In the genomic region with DNA sequence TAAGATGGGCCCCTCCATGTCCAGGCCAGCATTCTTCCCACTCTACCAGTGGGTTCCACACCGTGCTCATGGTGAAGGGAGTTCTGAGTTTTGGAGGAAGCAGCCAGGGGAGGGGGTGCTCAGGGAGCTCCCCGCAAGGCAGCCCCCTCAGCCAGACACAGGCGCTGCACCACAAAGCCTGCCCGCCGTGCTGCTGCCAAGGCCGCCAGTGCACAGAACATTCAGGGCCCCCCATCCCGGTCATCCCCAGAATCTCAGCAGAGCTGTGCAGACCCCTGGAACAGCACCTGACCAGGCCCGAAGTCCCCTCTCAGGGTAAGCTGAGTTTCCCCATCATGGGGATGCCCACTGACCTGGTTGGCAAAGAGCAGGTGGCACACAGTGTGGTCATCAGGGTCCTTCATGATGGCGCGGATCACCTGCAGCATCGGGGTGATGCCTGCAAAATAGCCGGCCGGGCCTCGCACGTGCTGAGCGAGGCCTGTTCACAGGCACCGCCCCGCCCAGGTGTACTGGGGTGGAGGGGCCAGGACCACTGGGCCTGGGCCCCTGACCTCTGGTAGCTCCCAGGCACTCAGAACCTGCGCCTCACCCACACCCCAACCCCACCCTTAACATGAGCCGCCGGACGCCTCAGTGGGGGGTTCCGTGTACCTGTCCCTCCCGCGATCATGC, we compare ENCODE assay signal across 21 cellular contexts. TPM values are rescaled to one million over a fixed set of nuclear protein-coding genes. Genes with fewer than 3 reads are reported as not detected.
"Had no signal": no experiment of that assay in that cellular context is flagged by ENCODE, and none has a peak within 500 bp of the region (broad histone marks: within the 10 kb centered on the region; RNA-seq: fewer than 3 reads in every experiment).

No MANE protein-coding gene starts in this region.

- H3K4me3 ChIP-seq: SJSA1, SK-N-MC had no signal

- H3K9ac ChIP-seq: KMS-11 had no signal

- H3K9me3 ChIP-seq: SJSA1 had no signal

- H3K27ac ChIP-seq: KMS-11, SJSA1, SK-N-MC had no signal

- H3K4me2 ChIP-seq: KMS-11 had no signal

- H3K27me3 ChIP-seq: SJSA1 had no signal

- DNase-seq: IMR-90, Kasumi-1, MM.1S, NCI-H1105, NCI-H1417, NCI-H1436 treated with DMSO at 0.1 percent for 48 hours, NCI-H1694, NCI-H187 treated with DMSO at 0.1 percent for 48 hours, NCI-H2029 treated with DMSO at 0.1 percent for 48 hours, NCI-H2171 treated with DMSO at 0.1 percent for 48 hours, NCI-H524, NCI-H69, NCI-H774, RPMI8226, SIG-M5 had no signal

- FAIRE-seq: RCC 7860 had no signal

RNA-seq across cellular contexts. Expression of gene ATP5MGL, which starts 13.3 kb away (rescaled TPM):
- total RNA-seq: HT-29, M059J, SJSA1 had no signal
- polyA plus RNA-seq: IMR-90 had no signal
